ENCODE assay signal across 20 cellular contexts in genomic region chr2:13230221-13230620, GRCh38.
DNase-seq lines count a peak whose midpoint lies in the region; ATAC-seq, FAIRE-seq and TF ChIP-seq lines count a peak whose summit lies in the region.
"Had no signal": no experiment of that assay in that cellular context is flagged by ENCODE, and none has a peak within 500 bp of the region (broad histone marks: within the 10 kb centered on the region; RNA-seq: fewer than 3 reads in every experiment).

No MANE protein-coding gene starts in this region.

- no peak overlapping the region for H3K27ac Mint-ChIP-seq in activated T-cell treated with anti-CD3 and anti-CD28 coated beads, Interleukin-2, amount 50 U/mL, for 72 hours
- H3K27ac Mint-ChIP-seq: activated CD4-positive, alpha-beta T cell treated with anti-CD3 and anti-CD28 coated beads for 36 hours had no signal

- H3K4me3 ChIP-seq in bronchial epithelial cell (ENCODE audit: low read depth, low read length): no peak overlapping the region
- H3K4me3 ChIP-seq in tibial artery: no peak overlapping the region
- H3K4me3 ChIP-seq: esophagus muscularis mucosa had no signal

- DNase-seq in A172 (ENCODE audit: low spot score) (peak; percentile 2), HS-27A (ENCODE audit: low read depth) (peak; percentile 30), NCI-H82 (lab: John Stamatoyannopoulos, UW) (peak; percentile 73), bronchial epithelial cell (ENCODE audit: low read depth) (peak; percentile 7), globus pallidus (ENCODE audit: low spot score) (no peak), tibial artery (no peak), NCI-H1694 treated with DMSO at 0.1 percent for 48 hours (lab: John Stamatoyannopoulos, UW) (no peak)
- DNase-seq in activated T-cell treated with anti-CD3 and anti-CD28 coated beads, Interleukin-2, amount 50 U/mL, for 72 hours: no peak
- DNase-seq: ACHN; activated CD4-positive, alpha-beta T cell treated with anti-CD3 and anti-CD28 coated beads for 36 hours; activated gamma-delta T cell treated with Interleukin-2 at 50 U/mL for 16 hours; effector CD4-positive, alpha-beta T cell; glutamatergic neuron; KBM-7; MV-4-11; NCI-H2029 treated with DMSO at 0.1 percent for 48 hours; retina; stimulated activated CD4-positive, alpha-beta T cell treated with anti-CD3 and anti-CD28 coated beads, Interleukin-12 subunit alpha, Interleukin-12 subunit beta, amount 100 ng/mL, for 4 hours had no signal

- H3K4me1 Mint-ChIP-seq in activated T-cell treated with anti-CD3 and anti-CD28 coated beads, Interleukin-2, amount 50 U/mL, for 72 hours (ENCODE audit: low read depth): no peaks in the 10 kb centered on the region
- H3K4me1 Mint-ChIP-seq: activated CD4-positive, alpha-beta T cell treated with anti-CD3 and anti-CD28 coated beads for 36 hours had no signal

- H3K4me1 ChIP-seq in tibial artery: no peaks in the 10 kb centered on the region
- H3K4me1 ChIP-seq: esophagus muscularis mucosa had no signal

- intact Hi-C loops in tibial artery (cut with DNase I; ENCODE audit: low total_unique reads): no loop called here

- no peak overlapping the region for H3K27ac ChIP-seq in tibial artery
- H3K27ac ChIP-seq: esophagus muscularis mucosa had no signal

- H3K9me3 ChIP-seq in tibial artery: no peaks in the 10 kb centered on the region
- H3K9me3 ChIP-seq: esophagus muscularis mucosa had no signal

- no peak overlapping the region for H3K4me3 Mint-ChIP-seq in activated T-cell treated with anti-CD3 and anti-CD28 coated beads, Interleukin-2, amount 50 U/mL, for 72 hours
- H3K4me3 Mint-ChIP-seq: activated CD4-positive, alpha-beta T cell treated with anti-CD3 and anti-CD28 coated beads for 36 hours had no signal

- H3K36me3 ChIP-seq in bronchial epithelial cell (ENCODE audit: control insufficient read depth, insufficient read depth, low read length) (no peaks in the 10 kb centered on the region), tibial artery (no peaks in the 10 kb centered on the region)
- H3K36me3 ChIP-seq: esophagus muscularis mucosa had no signal

- no peaks in the 10 kb centered on the region for H3K27me3 Mint-ChIP-seq in activated T-cell treated with anti-CD3 and anti-CD28 coated beads, Interleukin-2, amount 50 U/mL, for 72 hours (ENCODE audit: low read depth)

- no peak for FAIRE-seq in bronchial epithelial cell (lab: Jason Lieb, UNC)
- FAIRE-seq: TTC549 had no signal

- no peaks in the 10 kb centered on the region for H3K36me3 Mint-ChIP-seq in activated T-cell treated with anti-CD3 and anti-CD28 coated beads, Interleukin-2, amount 50 U/mL, for 72 hours (ENCODE audit: insufficient read depth in 2 of 2)

- TF ChIP-seq CTCF in bronchial epithelial cell (IDR thresholded peaks at IDR 0.05; ENCODE audit: insufficient read depth, low read length, severe bottlenecking) (no peak), tibial artery (IDR thresholded peaks at IDR 0.05) (no peak)

- H3K27me3 ChIP-seq in bronchial epithelial cell (ENCODE audit: control insufficient read depth, insufficient read depth, low read length): no peaks in the 10 kb centered on the region
- H3K27me3 ChIP-seq in tibial artery: no peaks in the 10 kb centered on the region
- H3K27me3 ChIP-seq: esophagus muscularis mucosa had no signal

- no peaks in the 10 kb centered on the region for H3K9me3 Mint-ChIP-seq in activated T-cell treated with anti-CD3 and anti-CD28 coated beads, Interleukin-2, amount 50 U/mL, for 72 hours

- no peak for ATAC-seq in activated T-cell treated with anti-CD3 and anti-CD28 coated beads, Interleukin-2, amount 50 U/mL, for 72 hours (replicated peaks in 1 of 2)
- ATAC-seq: activated CD4-positive, alpha-beta T cell treated with anti-CD3 and anti-CD28 coated beads for 36 hours had no signal

Comparison
In these comparisons a context has a peak if more than half of its experiments do, and no peak if none do; other contexts are left out.
1. DNase-seq: peak in A172 (single experiment), HS-27A (single experiment), NCI-H82 (single experiment) and bronchial epithelial cell (single experiment); none in globus pallidus (single experiment), tibial artery (0 of 2), activated T-cell treated with anti-CD3 and anti-CD28 coated beads, Interleukin-2, amount 50 U/mL, for 72 hours (0 of 2) and NCI-H1694 treated with DMSO at 0.1 percent for 48 hours (single experiment).